ENCODE assay signal across 1 cellular context in genomic region chr9:80501635-80502034, GRCh38.
TF ChIP-seq lines count a peak whose summit lies in the region.

No MANE protein-coding gene starts in this region.

TF ChIP-seq in HepG2, 621 proteins besides CTCF, POLR2A, EP300 and RAD21 (continued from another document):
- no peak for TF ChIP-seq MLXIP (CRISPR knock-in tag; IDR thresholded peaks at IDR 0.05; ENCODE audit: borderline replicate concordance)
- TF ChIP-seq ZSCAN25 (CRISPR knock-in tag; IDR thresholded peaks at IDR 0.05) = no peak
- TF ChIP-seq MTF1 (CRISPR knock-in tag; IDR thresholded peaks at IDR 0.05) = no peak
- TF ChIP-seq ZNF598 (CRISPR knock-in tag; IDR thresholded peaks at IDR 0.05; ENCODE audit: borderline replicate concordance) = no peak
- no peak for TF ChIP-seq ZNF703 (CRISPR knock-in tag; IDR thresholded peaks at IDR 0.05; ENCODE audit: borderline replicate concordance)
- no peak for TF ChIP-seq HMG20A (CRISPR knock-in tag; IDR thresholded peaks at IDR 0.05; ENCODE audit: borderline replicate concordance)
- TF ChIP-seq ZFAT (CRISPR knock-in tag; conservative IDR thresholded peaks at IDR 0.05) = no peak
- TF ChIP-seq MED8 (CRISPR knock-in tag; IDR thresholded peaks at IDR 0.05; ENCODE audit: insufficient replicate concordance) = no peak
- no peak for TF ChIP-seq ZNF790 (CRISPR knock-in tag; IDR thresholded peaks at IDR 0.05; ENCODE audit: borderline replicate concordance)
- TF ChIP-seq UBTF (CRISPR knock-in tag; IDR thresholded peaks at IDR 0.05) = no peak
- no peak for TF ChIP-seq CENPBD1 (CRISPR knock-in tag; IDR thresholded peaks at IDR 0.05; ENCODE audit: borderline replicate concordance, low read depth)
- TF ChIP-seq ATF5 (CRISPR knock-in tag; IDR thresholded peaks at IDR 0.05; ENCODE audit: low read depth) = no peak
- TF ChIP-seq AKAP8 (CRISPR knock-in tag; IDR thresholded peaks at IDR 0.05) = no peak
